22 cellular contexts compared by ENCODE assay signal in genomic region chr17:73348018-73348823, GRCh38. TPM values are rescaled to one million over a fixed set of nuclear protein-coding genes. Genes with fewer than 3 reads are reported as not detected.
DNase-seq lines count a peak whose midpoint lies in the region; ATAC-seq and TF ChIP-seq lines count a peak whose summit lies in the region.
"Had no signal": no experiment of that assay in that cellular context is flagged by ENCODE, and none has a peak within 500 bp of the region (broad histone marks: within the 10 kb centered on the region; RNA-seq: fewer than 3 reads in every experiment).

No MANE protein-coding gene starts in this region.

- no peak overlapping the region for H3K4me2 ChIP-seq in neuronal stem cell (ENCODE audit: insufficient read depth, low read length, poor library complexity, severe bottlenecking)
- H3K4me2 ChIP-seq: A549, PC-9 had no signal

- WGBS in gastroesophageal sphincter (ENCODE audit: low coverage in 1 of 2), 2 donors, result 80 to 89% methylated on average over 1 to 7 of the region's 19 CpGs
- WGBS in neuronal stem cell (ENCODE audit: extremely low coverage in 2 of 2, insufficient read length in 2 of 2, insufficient replicate concordance in 1 of 2), 2 donors, result no CpG with 5 or more reads among the region's 19 CpGs

- ATAC-seq in left ventricle myocardium superior (no peak), left cardiac atrium (no peak), gastroesophageal sphincter (no peak), GM18517 (IDR thresholded peaks at IDR 0.05; ENCODE audit: unreplicated experiment) (no peak), T-helper 17 cell (no peak)
- ATAC-seq: left colon; stimulated activated effector memory CD8-positive, alpha-beta T cell treated with anti-CD3 and anti-CD28 coated beads, Interleukin-12 subunit alpha, Interleukin-12 subunit beta, amount 100 ng/mL, for 72 hours had no signal

- H2BK5ac ChIP-seq in neuronal stem cell (ENCODE audit: low read length), result peak overlapping the region; percentile 89

- no peaks in the 10 kb centered on the region for H3K36me3 Mint-ChIP-seq in type B pancreatic cell
- no peaks in the 10 kb centered on the region for H3K36me3 Mint-ChIP-seq in T-helper 17 cell (ENCODE audit: low read depth)
- H3K36me3 Mint-ChIP-seq: stimulated activated effector memory CD8-positive, alpha-beta T cell treated with anti-CD3 and anti-CD28 coated beads, Interleukin-12 subunit alpha, Interleukin-12 subunit beta, amount 100 ng/mL, for 72 hours had no signal

- TF ChIP-seq CTCF in gastroesophageal sphincter (IDR thresholded peaks at IDR 0.05) (no peak), type B pancreatic cell (conservative IDR thresholded peaks at IDR 0.05) (no peak)

- H3K4me3 Mint-ChIP-seq in type B pancreatic cell (no peak overlapping the region), T-helper 17 cell (no peak overlapping the region)
- H3K4me3 Mint-ChIP-seq: stimulated activated effector memory CD8-positive, alpha-beta T cell treated with anti-CD3 and anti-CD28 coated beads, Interleukin-12 subunit alpha, Interleukin-12 subunit beta, amount 100 ng/mL, for 72 hours had no signal

- TF ChIP-seq POLR2A in gastroesophageal sphincter (IDR thresholded peaks at IDR 0.05), result no peak

- H3K27ac Mint-ChIP-seq in type B pancreatic cell (peak overlapping the region; percentile 39), T-helper 17 cell (no peak overlapping the region)
- H3K27ac Mint-ChIP-seq: stimulated activated effector memory CD8-positive, alpha-beta T cell treated with anti-CD3 and anti-CD28 coated beads, Interleukin-12 subunit alpha, Interleukin-12 subunit beta, amount 100 ng/mL, for 72 hours had no signal

- H3K36me3 ChIP-seq in gastroesophageal sphincter (no peaks in the 10 kb centered on the region), neuronal stem cell (replicated peaks in 1 of 2; ENCODE audit: control insufficient read depth in 2 of 2, insufficient read depth in 2 of 2, low read length in 2 of 2) (peaks cover 2 to 16% of the 10 kb centered on the region in 2 donors)
- H3K36me3 ChIP-seq: brain microvascular endothelial cell had no signal

- H2AK5ac ChIP-seq in neuronal stem cell (ENCODE audit: low read depth, low read length), result peak overlapping the region; percentile 98

- H3K4me1 ChIP-seq in gastroesophageal sphincter, result peaks cover 0 to 42% (median 14%) of the 10 kb centered on the region in 3 donors
- peaks cover 19 to 30% of the 10 kb centered on the region in 2 donors for H3K4me1 ChIP-seq in neuronal stem cell (ENCODE audit: control insufficient read depth in 2 of 2, insufficient read depth in 1 of 2, low read depth in 1 of 2, low read length in 2 of 2)

- H2BK12ac ChIP-seq in neuronal stem cell (ENCODE audit: low read length), result peak overlapping the region; percentile 91

- peak overlapping the region; percentile 99 for H3K18ac ChIP-seq in neuronal stem cell (ENCODE audit: low read length)

- H3K9ac ChIP-seq in neuronal stem cell (ENCODE audit: low read depth, low read length, poor library complexity), result peak overlapping the region; percentile 70
- H3K9ac ChIP-seq: GM23248 had no signal

- DNase-seq in left ventricle myocardium superior (peak; percentile 8), left cardiac atrium (no peak), neuronal stem cell (ENCODE audit: low spot score) (no peak), type B pancreatic cell (ENCODE audit: extremely low spot score, unreplicated experiment) (no peak), T-helper 17 cell (no peak)
- no peak for DNase-seq in activated CD4-positive, CD25-positive, alpha-beta regulatory T cell (lab: John Stamatoyannopoulos, UW)
- DNase-seq: activated CD4-positive, alpha-beta T cell treated with anti-CD3 and anti-CD28 coated beads, Interleukin-2, amount 50 U/mL, for 4 hours; activated naive CD4-positive, alpha-beta T cell treated with anti-CD3 and anti-CD28 coated beads, Interleukin-2, amount 50 U/mL, for 16 hours; brain microvascular endothelial cell; DMS53; Kasumi-1; left colon; NCI-H774; PC-9 had no signal

- peak overlapping the region; percentile 66 for H3K14ac ChIP-seq in neuronal stem cell (ENCODE audit: low read length)

- H2AFZ ChIP-seq in neuronal stem cell (ENCODE audit: low read length), result no peak overlapping the region
- H2AFZ ChIP-seq: PC-9 had no signal

- no peak overlapping the region for H4K8ac ChIP-seq in neuronal stem cell (ENCODE audit: low read depth, low read length)

- no peaks in the 10 kb centered on the region for H3K9me3 Mint-ChIP-seq in type B pancreatic cell
- H3K9me3 Mint-ChIP-seq: stimulated activated effector memory CD8-positive, alpha-beta T cell treated with anti-CD3 and anti-CD28 coated beads, Interleukin-12 subunit alpha, Interleukin-12 subunit beta, amount 100 ng/mL, for 72 hours had no signal

- no peaks in the 10 kb centered on the region for H3K79me1 ChIP-seq in neuronal stem cell (ENCODE audit: low read depth, low read length)

- intact Hi-C loops in left ventricle myocardium superior (cut with micrococcal nuclease), result no loop called here
- intact Hi-C loops in left cardiac atrium (cut with DNase I), result no loop called here

- H3K4me3 ChIP-seq in gastroesophageal sphincter (no peak overlapping the region), neuronal stem cell (ENCODE audit: low read length in 2 of 2) (no peak overlapping the region)
- H3K4me3 ChIP-seq: A549, GM23248, PC-9, SK-N-MC had no signal

- H2BK15ac ChIP-seq in neuronal stem cell (ENCODE audit: low read length), result peak overlapping the region; percentile 56

- peaks cover 46% of the 10 kb centered on the region for H3K4me1 Mint-ChIP-seq in type B pancreatic cell (ENCODE audit: unreplicated experiment)
- no peaks in the 10 kb centered on the region for H3K4me1 Mint-ChIP-seq in T-helper 17 cell
- H3K4me1 Mint-ChIP-seq: stimulated activated effector memory CD8-positive, alpha-beta T cell treated with anti-CD3 and anti-CD28 coated beads, Interleukin-12 subunit alpha, Interleukin-12 subunit beta, amount 100 ng/mL, for 72 hours had no signal

- H3K27me3 ChIP-seq in gastroesophageal sphincter, result no peaks in the 10 kb centered on the region
- no peaks in the 10 kb centered on the region for H3K27me3 ChIP-seq in neuronal stem cell (ENCODE audit: control insufficient read depth in 3 of 3, insufficient read depth in 3 of 3, low read depth in 1 of 3, low read length in 3 of 3)
- H3K27me3 ChIP-seq: brain microvascular endothelial cell had no signal

- no peak overlapping the region for H4K91ac ChIP-seq in neuronal stem cell (ENCODE audit: low read depth, low read length, poor library complexity)

- no peak for TF ChIP-seq EP300 in gastroesophageal sphincter (IDR thresholded peaks at IDR 0.05)

- H3K4ac ChIP-seq in neuronal stem cell (ENCODE audit: low read length), result peak overlapping the region; percentile 44

- H3K27me3 Mint-ChIP-seq in type B pancreatic cell (no peaks in the 10 kb centered on the region), T-helper 17 cell (no peaks in the 10 kb centered on the region)

- peak overlapping the region; percentile 66 for H2BK120ac ChIP-seq in neuronal stem cell (ENCODE audit: low read depth, low read length)

- H3K9me3 ChIP-seq in gastroesophageal sphincter, result no peaks in the 10 kb centered on the region
- H3K9me3 ChIP-seq in neuronal stem cell (replicated peaks in 1 of 2; ENCODE audit: control insufficient read depth in 2 of 2, insufficient read depth in 1 of 2, low read depth in 1 of 2, low read length in 2 of 2), result no peaks in the 10 kb centered on the region
- no peaks in the 10 kb centered on the region for H3K9me3 ChIP-seq in T-helper 17 cell (ENCODE audit: control insufficient read depth, low read length, poor library complexity, severe bottlenecking)
- H3K9me3 ChIP-seq: A549 had no signal

- peak overlapping the region in 3 of 4 donors; percentile 61 to 71 (median 68) for H3K27ac ChIP-seq in gastroesophageal sphincter
- H3K27ac ChIP-seq in neuronal stem cell (replicated peaks; ENCODE audit: low read length), result peak overlapping the region; percentile 80
- H3K27ac ChIP-seq: brain microvascular endothelial cell, C4-2B, GM23248, HL-60, PC-9, SK-N-MC had no signal

- H3K23ac ChIP-seq in neuronal stem cell (ENCODE audit: low read depth, low read length, poor library complexity), result peak overlapping the region; percentile 74

RNA-seq across cellular contexts. Expression of gene CDC42EP4, which starts 36.4 kb away (rescaled TPM):
- total RNA-seq in left ventricle myocardium superior, result 51.4 TPM
- total RNA-seq in left cardiac atrium, result 10 to 100 TPM; 44.9 to 80.5 TPM
- total RNA-seq in gastroesophageal sphincter, result 100 to 1,000 TPM in 1 of 4 donors, 10 to 100 TPM in 3; 69.4 to 106 (median 73.0) TPM
- polyA plus RNA-seq in neuronal stem cell (2013, experiment 1 of 2), result 23.5 TPM
- 23.9 TPM for polyA plus RNA-seq in neuronal stem cell (2013, experiment 2 of 2)
- 24.7 and 78.8 TPM in 2 replicates for total RNA-seq in type B pancreatic cell (ENCODE audit: low replicate concordance)
- 1 to 10 TPM; 4.0 to 4.1 TPM for total RNA-seq in T-helper 17 cell
